15 cellular contexts compared by ENCODE assay signal in the genomic region with DNA sequence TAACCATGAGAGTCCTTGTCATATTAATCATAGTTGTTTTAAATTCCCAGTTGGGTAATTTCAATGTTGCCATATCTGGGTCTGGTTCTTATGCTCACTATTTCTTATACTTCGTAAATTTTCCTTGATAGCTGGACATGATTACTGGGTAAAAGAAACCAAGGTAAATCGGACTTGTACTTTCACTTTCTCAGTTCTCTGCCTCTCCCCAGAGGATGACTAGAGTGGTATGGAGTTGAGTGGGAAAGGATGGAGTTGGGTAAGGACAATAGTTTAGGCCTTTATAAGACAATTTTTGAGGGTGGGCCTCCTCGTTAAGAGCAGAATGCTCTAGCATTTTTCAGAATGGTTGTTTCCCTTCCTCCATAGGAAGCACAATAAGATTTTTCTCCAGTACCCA.
"Had no signal": no experiment of that assay in that cellular context is flagged by ENCODE, and none has a peak within 500 bp of the region (broad histone marks: within the 10 kb centered on the region; RNA-seq: fewer than 3 reads in every experiment).

No MANE protein-coding gene starts in this region.

- H3K36me3 ChIP-seq: gastroesophageal sphincter, heart right ventricle, lower lobe of right lung had no signal

- H3K4me3 Mint-ChIP-seq: activated CD4-positive, alpha-beta T cell treated with anti-CD3 and anti-CD28 coated beads, Interleukin-2, amount 10 ng/mL, durations not matched to agents 7 days and 5 days; neural crest cell; stimulated activated naive CD8-positive, alpha-beta T cell treated with anti-CD3 and anti-CD28 coated beads, Interleukin-15, amount 100 ng/mL, for 72 hours had no signal

- DNase-seq: activated CD4-positive, alpha-beta T cell treated with anti-CD3 and anti-CD28 coated beads, Interleukin-2, amount 10 ng/mL, durations not matched to agents 7 days and 5 days; activated CD8-positive, alpha-beta memory T cell treated with anti-CD3 and anti-CD28 coated beads for 24 hours; activated naive CD4-positive, alpha-beta T cell; dermis blood vessel endothelial cell; effector memory CD8-positive, alpha-beta T cell; heart right ventricle; left colon; lower lobe of right lung; stimulated activated naive CD8-positive, alpha-beta T cell treated with anti-CD3 and anti-CD28 coated beads, Interleukin-15, amount 100 ng/mL, for 72 hours; T-helper 9 cell; testis had no signal

- H3K27me3 ChIP-seq: gastroesophageal sphincter, heart right ventricle, testis had no signal

- H3K4me1 ChIP-seq: gastroesophageal sphincter, heart right ventricle, lower lobe of right lung, testis had no signal

- H3K27me3 Mint-ChIP-seq: activated CD4-positive, alpha-beta T cell treated with anti-CD3 and anti-CD28 coated beads, Interleukin-2, amount 10 ng/mL, durations not matched to agents 7 days and 5 days; effector memory CD8-positive, alpha-beta T cell; stimulated activated naive CD8-positive, alpha-beta T cell treated with anti-CD3 and anti-CD28 coated beads, Interleukin-15, amount 100 ng/mL, for 72 hours had no signal

- ATAC-seq: effector memory CD8-positive, alpha-beta T cell; gastroesophageal sphincter; heart right ventricle; left colon; lower lobe of right lung; sciatic nerve; stimulated activated naive CD8-positive, alpha-beta T cell treated with anti-CD3 and anti-CD28 coated beads, Interleukin-15, amount 100 ng/mL, for 72 hours had no signal

- H3K27ac Mint-ChIP-seq: activated CD4-positive, alpha-beta T cell treated with anti-CD3 and anti-CD28 coated beads, Interleukin-2, amount 10 ng/mL, durations not matched to agents 7 days and 5 days; effector memory CD8-positive, alpha-beta T cell; stimulated activated naive CD8-positive, alpha-beta T cell treated with anti-CD3 and anti-CD28 coated beads, Interleukin-15, amount 100 ng/mL, for 72 hours had no signal

- H3K4me1 Mint-ChIP-seq: activated CD4-positive, alpha-beta T cell treated with anti-CD3 and anti-CD28 coated beads, Interleukin-2, amount 10 ng/mL, durations not matched to agents 7 days and 5 days; neural crest cell; stimulated activated naive CD8-positive, alpha-beta T cell treated with anti-CD3 and anti-CD28 coated beads, Interleukin-15, amount 100 ng/mL, for 72 hours had no signal

- H3K9me3 ChIP-seq: gastroesophageal sphincter, heart right ventricle, lower lobe of right lung, testis had no signal

- H3K27ac ChIP-seq: epithelial cell of prostate, gastroesophageal sphincter, heart right ventricle, lower lobe of right lung, testis had no signal

- H3K4me3 ChIP-seq: gastroesophageal sphincter, heart right ventricle, lower lobe of right lung, testis had no signal

- H3K9me3 Mint-ChIP-seq: activated CD4-positive, alpha-beta T cell treated with anti-CD3 and anti-CD28 coated beads, Interleukin-2, amount 10 ng/mL, durations not matched to agents 7 days and 5 days; effector memory CD8-positive, alpha-beta T cell had no signal
